22 cellular contexts compared by ENCODE assay signal in genomic region chr18:195651-196050, GRCh38.
"Had no signal": no experiment of that assay in that cellular context is flagged by ENCODE, and none has a peak within 500 bp of the region (broad histone marks: within the 10 kb centered on the region; RNA-seq: fewer than 3 reads in every experiment).

No MANE protein-coding gene starts in this region.

- H3K27me3 Mint-ChIP-seq: activated CD8-positive, alpha-beta T cell treated with anti-CD3 and anti-CD28 coated beads for 36 hours; activated naive CD8-positive, alpha-beta T cell; naive B cell; stimulated activated memory B cell treated with anti-CD40 and anti-IgM and Interleukin-4, amounts not matched to agents 10 μg/mL and 1 μg/mL and 100 μg/mL, for 72 hours had no signal

- H3K27ac ChIP-seq: body of pancreas, gastrocnemius medialis, heart right ventricle, pancreas, tibial nerve, uterus, VCaP had no signal

- H3K27me3 ChIP-seq: body of pancreas, gastrocnemius medialis, heart right ventricle, pancreas, tibial nerve, uterus had no signal

- H3K9me3 Mint-ChIP-seq: activated CD8-positive, alpha-beta T cell treated with anti-CD3 and anti-CD28 coated beads for 36 hours; activated T-cell treated with anti-CD3 and anti-CD28 coated beads, Interleukin-2, amount 50 U/mL, for 72 hours; naive B cell; stimulated activated memory B cell treated with anti-CD40 and anti-IgM and Interleukin-4, amounts not matched to agents 10 μg/mL and 1 μg/mL and 100 μg/mL, for 72 hours had no signal

- H3K4me3 ChIP-seq: body of pancreas, gastrocnemius medialis, heart right ventricle, lung, pancreas, tibial nerve, uterus had no signal

- H3K4me1 ChIP-seq: body of pancreas, pancreas, tibial nerve, uterus had no signal

- H3K27ac Mint-ChIP-seq: activated CD8-positive, alpha-beta T cell treated with anti-CD3 and anti-CD28 coated beads for 36 hours; activated naive CD8-positive, alpha-beta T cell; activated T-cell treated with anti-CD3 and anti-CD28 coated beads, Interleukin-2, amount 50 U/mL, for 72 hours; stimulated activated memory B cell treated with anti-CD40 and anti-IgM and Interleukin-4, amounts not matched to agents 10 μg/mL and 1 μg/mL and 100 μg/mL, for 72 hours had no signal

- H3K36me3 ChIP-seq: uterus had no signal

- H3K4me3 Mint-ChIP-seq: activated CD8-positive, alpha-beta T cell treated with anti-CD3 and anti-CD28 coated beads for 36 hours; activated naive CD8-positive, alpha-beta T cell; activated T-cell treated with anti-CD3 and anti-CD28 coated beads, Interleukin-2, amount 50 U/mL, for 72 hours; naive B cell; stimulated activated memory B cell treated with anti-CD40 and anti-IgM and Interleukin-4, amounts not matched to agents 10 μg/mL and 1 μg/mL and 100 μg/mL, for 72 hours had no signal

- H3K9me3 ChIP-seq: body of pancreas, gastrocnemius medialis, heart right ventricle, pancreas, tibial nerve, uterus had no signal

- ATAC-seq: activated CD8-positive, alpha-beta T cell treated with anti-CD3 and anti-CD28 coated beads for 36 hours; activated T-cell treated with anti-CD3 and anti-CD28 coated beads, Interleukin-2, amount 50 U/mL, for 72 hours; body of pancreas; gastrocnemius medialis; heart right ventricle; left cardiac atrium; pancreas; stimulated activated memory B cell treated with anti-CD40 and anti-IgM and Interleukin-4, amounts not matched to agents 10 μg/mL and 1 μg/mL and 100 μg/mL, for 72 hours had no signal

- DNase-seq: activated CD8-positive, alpha-beta memory T cell treated with anti-CD3 and anti-CD28 coated beads, Interleukin-2, amount 50 U/mL, for 48 hours; activated CD8-positive, alpha-beta T cell treated with anti-CD3 and anti-CD28 coated beads for 36 hours; activated gamma-delta T cell treated with Interleukin-2 at 50 U/mL for 16 hours; activated T-cell treated with anti-CD3 and anti-CD28 coated beads, Interleukin-2, amount 50 U/mL, for 72 hours; amniotic stem cell; body of pancreas; cerebellar nuclear complex; dermis blood vessel endothelial cell; erythroblast; gastrocnemius medialis; heart right ventricle; left cardiac atrium; naive B cell; pancreas; retina; T-helper 9 cell; uterus had no signal
